ENCODE assay signal across 8 cellular contexts in genomic region chr7:98251844-98252639, GRCh38. TPM values are rescaled to one million over a fixed set of nuclear protein-coding genes. Genes with fewer than 3 reads are reported as not detected.
DNase-seq lines count a peak whose midpoint lies in the region; ATAC-seq and TF ChIP-seq lines count a peak whose summit lies in the region.

A gene with protein sequence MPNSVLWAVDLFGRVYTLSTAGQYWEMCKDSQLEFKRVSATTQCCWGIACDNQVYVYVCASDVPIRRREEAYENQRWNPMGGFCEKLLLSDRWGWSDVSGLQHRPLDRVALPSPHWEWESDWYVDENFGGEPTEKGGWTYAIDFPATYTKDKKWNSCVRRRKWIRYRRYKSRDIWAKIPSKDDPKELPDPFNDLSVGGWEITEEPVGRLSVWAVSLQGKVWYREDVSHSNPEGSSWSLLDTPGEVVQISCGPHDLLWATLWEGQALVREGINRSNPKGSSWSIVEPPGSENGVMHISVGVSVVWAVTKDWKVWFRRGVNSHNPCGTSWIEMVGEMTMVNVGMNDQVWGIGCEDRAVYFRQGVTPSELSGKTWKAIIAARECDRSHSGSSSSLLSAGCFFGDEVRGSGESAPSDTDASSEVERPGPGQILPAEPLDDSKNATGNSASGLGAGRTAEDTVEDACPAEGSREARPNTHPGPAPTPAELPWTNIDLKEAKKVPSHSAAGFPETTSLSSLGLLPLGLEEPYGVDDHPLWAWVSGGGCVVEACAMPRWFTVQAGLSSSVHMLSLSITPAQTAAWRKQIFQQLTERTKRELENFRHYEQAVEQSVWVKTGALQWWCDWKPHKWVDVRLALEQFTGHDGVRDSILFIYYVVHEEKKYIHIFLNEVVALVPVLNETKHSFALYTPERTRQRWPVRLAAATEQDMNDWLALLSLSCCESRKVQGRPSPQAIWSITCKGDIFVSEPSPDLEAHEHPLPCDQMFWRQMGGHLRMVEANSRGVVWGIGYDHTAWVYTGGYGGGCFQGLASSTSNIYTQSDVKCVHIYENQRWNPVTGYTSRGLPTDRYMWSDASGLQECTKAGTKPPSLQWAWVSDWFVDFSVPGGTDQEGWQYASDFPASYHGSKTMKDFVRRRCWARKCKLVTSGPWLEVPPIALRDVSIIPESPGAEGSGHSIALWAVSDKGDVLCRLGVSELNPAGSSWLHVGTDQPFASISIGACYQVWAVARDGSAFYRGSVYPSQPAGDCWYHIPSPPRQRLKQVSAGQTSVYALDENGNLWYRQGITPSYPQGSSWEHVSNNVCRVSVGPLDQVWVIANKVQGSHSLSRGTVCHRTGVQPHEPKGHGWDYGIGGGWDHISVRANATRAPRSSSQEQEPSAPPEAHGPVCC (minus strand): TSS chr7:98252232. CDS start chr7:98246146, 6,086 bp downstream.

- no peaks in the 10 kb centered on the region for H3K27me3 ChIP-seq in thoracic aorta (replicated peaks; ENCODE audit: insufficient read depth)

- DNase-seq in GM10248 (ENCODE audit: extremely low spot score) (peak; percentile 99), NCI-H1092 (lab: John Stamatoyannopoulos, UW) (peak; percentile 87), glutamatergic neuron (peak; percentile 96), osteocyte (ENCODE audit: extremely low spot score, unreplicated experiment) (peak; percentile 97), thoracic aorta (ENCODE audit: low spot score) (peak; percentile 66)

- peak within 1 kb of the TSS; percentile 96 for H3K4me3 Mint-ChIP-seq in activated naive CD4-positive, alpha-beta T cell treated with anti-CD3 and anti-CD28 coated beads, Interleukin-2, amount 50 U/mL, for 24 hours
- peak within 1 kb of the TSS; percentile 92 for H3K4me3 Mint-ChIP-seq in glutamatergic neuron (ENCODE audit: unreplicated experiment)
- peak within 1 kb of the TSS; percentile 97 for H3K4me3 Mint-ChIP-seq in osteocyte (ENCODE audit: unreplicated experiment)

- CTCF ChIA-PET in GM10248 (lab: Yijun Ruan, JAX): interaction anchor here (1.1 to 2.2 kb wide), 2 partner anchors 15 to 84 kb away, joined by 3 to 13 read pairs; no protein-coding TSS in a partner anchor

- H3K4me3 ChIP-seq in thoracic aorta: peak within 1 kb of the TSS; percentile 99

- H3K36me3 ChIP-seq in thoracic aorta: peaks cover 6% of the 10 kb centered on the region

- POLR2A ChIA-PET in GM10248 (lab: Yijun Ruan, JAX): no interaction called here

- TF ChIP-seq CTCF in GM10248 (IDR thresholded peaks at IDR 0.05; ENCODE audit: control extremely low read depth, extremely low read depth, low read depth, missing control alignments): no peak
- TF ChIP-seq CTCF in glutamatergic neuron (IDR thresholded peaks at IDR 0.05; ENCODE audit: partially characterized antibody, unreplicated experiment): no peak
- TF ChIP-seq CTCF in osteocyte (IDR thresholded peaks at IDR 0.05): no peak
- TF ChIP-seq CTCF in thoracic aorta (IDR thresholded peaks at IDR 0.05): no peak

- peak within 1 kb of the TSS; percentile 96 for H3K27ac Mint-ChIP-seq in activated naive CD4-positive, alpha-beta T cell treated with anti-CD3 and anti-CD28 coated beads, Interleukin-2, amount 50 U/mL, for 24 hours
- H3K27ac Mint-ChIP-seq in glutamatergic neuron (ENCODE audit: unreplicated experiment) (peak within 1 kb of the TSS; percentile 97), osteocyte (ENCODE audit: unreplicated experiment) (peak within 1 kb of the TSS; percentile 92)

- H3K27me3 Mint-ChIP-seq in activated naive CD4-positive, alpha-beta T cell treated with anti-CD3 and anti-CD28 coated beads, Interleukin-2, amount 50 U/mL, for 24 hours: no peaks in the 10 kb centered on the region
- peaks cover 15% of the 10 kb centered on the region for H3K27me3 Mint-ChIP-seq in glutamatergic neuron (ENCODE audit: unreplicated experiment)
- no peaks in the 10 kb centered on the region for H3K27me3 Mint-ChIP-seq in osteocyte (ENCODE audit: unreplicated experiment)

- H3K9me3 Mint-ChIP-seq in activated naive CD4-positive, alpha-beta T cell treated with anti-CD3 and anti-CD28 coated beads, Interleukin-2, amount 50 U/mL, for 24 hours: no peaks in the 10 kb centered on the region
- H3K9me3 Mint-ChIP-seq in glutamatergic neuron (ENCODE audit: unreplicated experiment) (peaks cover 17% of the 10 kb centered on the region), osteocyte (ENCODE audit: unreplicated experiment) (no peaks in the 10 kb centered on the region)

- H3K27ac ChIP-seq in thoracic aorta: peak within 1 kb of the TSS; percentile 71 to 79

- no peaks in the 10 kb centered on the region for H3K9me3 ChIP-seq in thoracic aorta

- H3K4me1 ChIP-seq in thoracic aorta (ENCODE audit: control insufficient read depth in 1 of 2, low read depth in 2 of 2): peaks cover 18 to 22% of the 10 kb centered on the region in 2 donors

- ATAC-seq in HG02610 (IDR thresholded peaks at IDR 0.05; ENCODE audit: unreplicated experiment) (peak; percentile 99), SK-N-SH treated with all-trans-retinoic acid at 6 μM for 48 hours (peak; percentile 100), thoracic aorta (ENCODE audit: insufficient number of reproducible peaks, low FRiP score, low read depth) (peak; percentile 88)

- peaks cover 71% of the 10 kb centered on the region for H3K4me1 Mint-ChIP-seq in activated naive CD4-positive, alpha-beta T cell treated with anti-CD3 and anti-CD28 coated beads, Interleukin-2, amount 50 U/mL, for 24 hours
- H3K4me1 Mint-ChIP-seq in glutamatergic neuron (ENCODE audit: low read depth, unreplicated experiment) (peaks cover 23% of the 10 kb centered on the region), osteocyte (ENCODE audit: unreplicated experiment) (peaks cover 28% of the 10 kb centered on the region)

- peaks cover 10% of the 10 kb centered on the region for H3K36me3 Mint-ChIP-seq in activated naive CD4-positive, alpha-beta T cell treated with anti-CD3 and anti-CD28 coated beads, Interleukin-2, amount 50 U/mL, for 24 hours
- no peaks in the 10 kb centered on the region for H3K36me3 Mint-ChIP-seq in glutamatergic neuron (ENCODE audit: unreplicated experiment)
- peaks cover 8% of the 10 kb centered on the region for H3K36me3 Mint-ChIP-seq in osteocyte (ENCODE audit: unreplicated experiment)

TF ChIP-seq in SK-N-SH treated with all-trans-retinoic acid at 6 μM for 48 hours, 23 proteins besides CTCF, POLR2A, EP300 and RAD21:
- TF ChIP-seq ZNF70 (CRISPR knock-in tag; IDR thresholded peaks at IDR 0.05) (0 out of 2 replicates have a peak, but pooled peaks have one; percentile 12), ZFP30 (CRISPR knock-in tag; IDR thresholded peaks at IDR 0.05) (no peak; the same call in 1 of the 2 replicates), TSHZ2 (CRISPR knock-in tag; IDR thresholded peaks at IDR 0.05) (no peak), PPARA (CRISPR knock-in tag; IDR thresholded peaks at IDR 0.05; ENCODE audit: borderline replicate concordance) (no peak), CSRNP3 (CRISPR knock-in tag; IDR thresholded peaks at IDR 0.05) (no peak), ISL1 (CRISPR knock-in tag; IDR thresholded peaks at IDR 0.05) (no peak), TOX (CRISPR knock-in tag; IDR thresholded peaks at IDR 0.05; ENCODE audit: borderline replicate concordance) (no peak)
- TF ChIP-seq, protein P1, sequence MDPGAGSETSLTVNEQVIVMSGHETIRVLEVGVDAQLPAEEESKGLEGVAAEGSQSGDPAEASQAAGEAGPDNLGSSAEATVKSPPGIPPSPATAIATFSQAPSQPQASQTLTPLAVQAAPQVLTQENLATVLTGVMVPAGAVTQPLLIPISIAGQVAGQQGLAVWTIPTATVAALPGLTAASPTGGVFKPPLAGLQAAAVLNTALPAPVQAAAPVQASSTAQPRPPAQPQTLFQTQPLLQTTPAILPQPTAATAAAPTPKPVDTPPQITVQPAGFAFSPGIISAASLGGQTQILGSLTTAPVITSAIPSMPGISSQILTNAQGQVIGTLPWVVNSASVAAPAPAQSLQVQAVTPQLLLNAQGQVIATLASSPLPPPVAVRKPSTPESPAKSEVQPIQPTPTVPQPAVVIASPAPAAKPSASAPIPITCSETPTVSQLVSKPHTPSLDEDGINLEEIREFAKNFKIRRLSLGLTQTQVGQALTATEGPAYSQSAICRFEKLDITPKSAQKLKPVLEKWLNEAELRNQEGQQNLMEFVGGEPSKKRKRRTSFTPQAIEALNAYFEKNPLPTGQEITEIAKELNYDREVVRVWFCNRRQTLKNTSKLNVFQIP (CRISPR knock-in tag; IDR thresholded peaks at IDR 0.05; ENCODE audit: borderline replicate concordance, low read depth): no peak

RNA-seq across cellular contexts. Expression of the gene that starts here (rescaled TPM):
- 174 TPM for total RNA-seq in glutamatergic neuron (ENCODE audit: unreplicated experiment)
- total RNA-seq in osteocyte: 33.6 and 38.7 TPM in 2 replicates
- 10 to 100 TPM; 41.6 to 53.8 TPM for total RNA-seq in thoracic aorta

Comparison
In these comparisons a context has a peak if more than half of its experiments do, and no peak if none do; other contexts are left out.
1. Peak in every context shown above with its lines: DNase-seq, ATAC-seq, H3K4me3 ChIP-seq and H3K27ac ChIP-seq.